In the genomic region with DNA sequence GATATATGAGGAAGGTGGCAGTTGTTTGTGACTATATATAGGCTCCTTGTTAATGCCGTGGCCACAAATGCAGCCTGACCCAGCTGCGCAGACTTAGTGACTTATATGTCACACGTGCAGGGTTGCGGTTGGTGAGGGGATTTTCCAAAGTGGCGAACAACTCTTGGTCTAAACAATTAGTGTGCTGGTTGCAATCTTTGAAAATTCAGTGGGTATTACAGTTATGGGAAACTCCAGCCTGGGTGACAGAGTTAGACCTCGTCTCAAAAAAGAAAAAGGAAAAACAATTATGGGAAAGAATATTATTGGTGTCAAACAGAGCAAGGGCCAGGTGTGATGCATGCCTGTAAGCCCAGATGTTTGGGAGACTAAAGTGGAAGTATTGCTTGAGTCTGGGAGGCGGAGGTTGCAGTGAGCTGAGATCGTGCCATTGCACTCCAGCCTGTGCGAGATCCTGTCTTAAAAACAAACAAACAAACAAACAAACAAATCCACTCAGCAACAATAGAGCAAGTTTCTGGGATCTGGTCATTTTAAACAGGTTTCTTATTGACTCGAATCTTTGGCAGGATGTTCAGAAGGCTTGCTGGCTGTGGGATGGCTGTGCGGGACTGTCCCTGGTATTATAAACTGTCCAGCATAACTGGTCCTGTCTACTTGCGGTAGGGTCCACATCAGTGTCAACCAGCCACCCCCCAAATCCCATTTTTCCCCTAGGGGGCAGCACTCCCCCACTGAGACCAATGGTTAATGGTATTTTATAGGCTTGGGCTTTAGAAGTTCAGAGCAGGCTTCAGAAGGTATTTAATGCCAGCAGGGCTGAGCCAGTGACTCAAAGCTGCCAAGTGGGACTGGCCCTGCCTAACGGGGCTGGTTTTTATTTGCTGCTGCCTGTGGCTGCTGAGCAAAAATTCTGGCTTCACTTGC, we compare ENCODE assay signal across 8 cellular contexts. TPM values are rescaled to one million over a fixed set of nuclear protein-coding genes. Genes with fewer than 3 reads are reported as not detected.
DNase-seq lines count a peak whose midpoint lies in the region; ATAC-seq and TF ChIP-seq lines count a peak whose summit lies in the region.

No MANE protein-coding gene starts in this region.

- H3K27ac ChIP-seq in SJCRH30 (no peak overlapping the region), prostate gland (no peak overlapping the region)

- DNase-seq in GDM1 (lab: John Stamatoyannopoulos, UW) = peak; percentile 26
- peak; percentile 86 for DNase-seq in KBM-7
- peak; percentile 73 to 88 for DNase-seq in SJCRH30
- DNase-seq in activated gamma-delta T cell treated with anti-CD3 and anti-CD28 coated beads, Interleukin-2, amount 50 U/mL, for 16 hours (ENCODE audit: low read depth) = peak; percentile 69
- DNase-seq in germinal center (ENCODE audit: low spot score) = peak; percentile 81
- DNase-seq in prostate gland (ENCODE audit: low spot score) = peak; percentile 79
- DNase-seq in cortex of kidney (lab: John Stamatoyannopoulos, UW) = no peak

- H3K9me3 ChIP-seq in SJCRH30 (replicated peaks) (no peaks in the 10 kb centered on the region), prostate gland (no peaks in the 10 kb centered on the region)

- TF ChIP-seq CTCF in prostate gland (IDR thresholded peaks at IDR 0.05) = peak; percentile 27 to 86 (median 84)

- no peaks in the 10 kb centered on the region for H3K36me3 ChIP-seq in SJCRH30
- no peaks in the 10 kb centered on the region for H3K36me3 ChIP-seq in prostate gland

- H3K4me1 ChIP-seq in SJCRH30 = no peaks in the 10 kb centered on the region
- no peaks in the 10 kb centered on the region for H3K4me1 ChIP-seq in prostate gland (replicated peaks)

- whole genome bisulfite sequencing in prostate gland = 51% methylated on average over 13 of the region's 13 CpGs

- intact Hi-C loops in prostate gland (cut with DNase I) = no loop called here

- ATAC-seq in GM21529 (IDR thresholded peaks at IDR 0.05; ENCODE audit: unreplicated experiment) = peak; percentile 74

- H3K4me3 ChIP-seq in SJCRH30 (no peak overlapping the region), prostate gland (no peak overlapping the region)

- in situ Hi-C loops in KBM-7 (cut with MboI; ENCODE audit: low pct_unique_long_range_greater_than_20kb, low sequenced_read_pairs) = no loop called here

- H3K27me3 ChIP-seq in SJCRH30 = no peaks in the 10 kb centered on the region
- no peaks in the 10 kb centered on the region for H3K27me3 ChIP-seq in prostate gland (replicated peaks; ENCODE audit: insufficient read depth)

- TF ChIP-seq POLR2A in prostate gland (IDR thresholded peaks at IDR 0.05) = no peak

RNA-seq across cellular contexts. Expression of a gene that starts 15.4 kb away (rescaled TPM):
- 2.8 and 4.0 TPM in 2 replicates for total RNA-seq in SJCRH30 (2014; rRNA removed; shearing (Covaris generic))
- 10 to 100 TPM; 11.0 to 13.0 TPM for total RNA-seq in prostate gland

RNA-seq across cellular contexts. Expression of a gene that starts 22.2 kb away (rescaled TPM):
- total RNA-seq in SJCRH30 (2014; rRNA removed; shearing (Covaris generic)) = 26.4 and 39.8 TPM in 2 replicates
- total RNA-seq in prostate gland = 100 to 1,000 TPM in 1 of 2 donors, 10 to 100 TPM in 1; 97.8 to 162 TPM

RNA-seq across cellular contexts. Expression of a gene that starts 59.6 kb away (rescaled TPM):
- total RNA-seq in SJCRH30 (2014; rRNA removed; shearing (Covaris generic)) = not detected in 2 replicates
- total RNA-seq in prostate gland = 1 to 10 TPM in 1 of 2 donors, under 1 TPM in 1; 0.87 to 2.9 TPM
